In the genomic region with DNA sequence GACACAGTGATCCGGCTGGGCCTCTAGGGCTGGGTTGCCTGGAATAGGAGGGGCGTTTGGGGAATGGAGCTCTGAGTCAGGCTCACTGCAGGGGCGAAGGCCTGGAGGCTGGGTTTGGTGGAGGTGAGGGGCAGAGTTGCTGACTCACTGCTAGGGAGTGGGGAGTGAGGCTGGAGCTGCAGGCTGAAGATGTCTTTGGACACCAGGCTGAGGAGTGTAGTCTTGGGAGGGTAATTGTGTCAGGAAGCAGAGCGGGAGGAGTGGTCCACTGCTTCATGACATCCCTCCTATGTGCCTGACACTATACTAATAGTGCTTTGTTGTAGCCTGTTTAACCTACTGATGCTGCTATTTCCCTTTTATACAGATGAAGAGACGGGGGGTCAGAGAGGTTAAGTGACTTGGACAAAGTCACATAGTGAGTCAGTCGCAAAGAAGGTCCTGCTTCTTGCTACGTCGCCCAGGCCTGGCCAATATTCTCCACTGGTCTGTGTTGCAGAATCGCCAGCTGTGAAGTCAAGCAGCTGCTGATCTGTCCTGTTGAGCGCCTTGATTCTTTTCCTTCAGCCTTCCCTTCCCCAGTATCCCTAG, we compare ENCODE assay signal across 13 cellular contexts. TPM values are rescaled to one million over a fixed set of nuclear protein-coding genes. Genes with fewer than 3 reads are reported as not detected.
DNase-seq lines count a peak whose midpoint lies in the region; ATAC-seq, FAIRE-seq and TF ChIP-seq lines count a peak whose summit lies in the region.
"Had no signal": no experiment of that assay in that cellular context is flagged by ENCODE, and none has a peak within 500 bp of the region (broad histone marks: within the 10 kb centered on the region; RNA-seq: fewer than 3 reads in every experiment).

No MANE protein-coding gene starts in this region.

- no peak overlapping the region for H3K23ac ChIP-seq in mesenchymal stem cell (ENCODE audit: low read length in 2 of 2)

- no peaks in the 10 kb centered on the region for H3K36me3 ChIP-seq in endodermal cell (ENCODE audit: control insufficient read depth, insufficient read depth, low read length)
- no peaks in the 10 kb centered on the region for H3K36me3 ChIP-seq in mesenchymal stem cell (ENCODE audit: control insufficient read depth in 1 of 2, insufficient read depth in 2 of 2, low read depth in 1 of 2, low read length in 2 of 2)

- no peak overlapping the region for H2BK12ac ChIP-seq in mesenchymal stem cell (ENCODE audit: low read length in 2 of 2)

- H3K9me3 Mint-ChIP-seq in endodermal cell = no peaks in the 10 kb centered on the region
- H3K9me3 Mint-ChIP-seq: natural killer cell treated with Interleukin-12 subunit alpha and Interleukin-12 subunit beta and Interleukin-15 and Interleukin-18, amount 100 ng/mL, for 72 hours had no signal

- H3K27ac ChIP-seq in endodermal cell (ENCODE audit: low read depth, low read length) = no peak overlapping the region
- H3K27ac ChIP-seq in mesenchymal stem cell (ENCODE audit: low read length, poor library complexity, severe bottlenecking) = no peak overlapping the region
- no peak overlapping the region for H3K27ac ChIP-seq in foreskin keratinocyte
- H3K27ac ChIP-seq: epithelial cell of prostate, HL-60 had no signal

- H2BK120ac ChIP-seq in mesenchymal stem cell (ENCODE audit: low read depth, low read length) = no peak overlapping the region

- WGBS in endodermal cell (ENCODE audit: insufficient coverage in 1 of 2, insufficient read length in 1 of 2), 2 experiments = 76 to 82% methylated on average over 5 to 10 of the region's 10 CpGs
- WGBS in mesenchymal stem cell = 1% methylated on average over 9 of the region's 10 CpGs

- H3K9ac ChIP-seq in endodermal cell (ENCODE audit: extremely low read depth, low read length, poor library complexity, severe bottlenecking) (no peak overlapping the region), mesenchymal stem cell (ENCODE audit: low read length) (peak overlapping the region; percentile 78)

- H3K14ac ChIP-seq in mesenchymal stem cell (ENCODE audit: low read length in 2 of 2) = no peak overlapping the region

- no peaks in the 10 kb centered on the region for H3K27me3 Mint-ChIP-seq in endodermal cell (ENCODE audit: insufficient read depth)

- no peak overlapping the region for H3K4ac ChIP-seq in mesenchymal stem cell (ENCODE audit: low read depth in 1 of 2, low read length in 2 of 2)

- no peak overlapping the region for H2AK5ac ChIP-seq in mesenchymal stem cell (ENCODE audit: low read length, severe bottlenecking)

- H2BK15ac ChIP-seq in mesenchymal stem cell (ENCODE audit: low read depth, poor library complexity, severe bottlenecking) = no peak overlapping the region

- H4K8ac ChIP-seq in mesenchymal stem cell (ENCODE audit: low read length) = no peak overlapping the region

- H3K9me3 ChIP-seq in endodermal cell (ENCODE audit: control insufficient read depth, low read length) = no peaks in the 10 kb centered on the region
- no peaks in the 10 kb centered on the region for H3K9me3 ChIP-seq in mesenchymal stem cell (ENCODE audit: control insufficient read depth, low read length)

- no peak overlapping the region for H3K4me2 ChIP-seq in mesenchymal stem cell (ENCODE audit: low read length, poor library complexity, severe bottlenecking)

- no peak overlapping the region for H3K4me3 Mint-ChIP-seq in endodermal cell
- H3K4me3 Mint-ChIP-seq: natural killer cell treated with Interleukin-12 subunit alpha and Interleukin-12 subunit beta and Interleukin-15 and Interleukin-18, amount 100 ng/mL, for 72 hours had no signal

- H2AFZ ChIP-seq in mesenchymal stem cell (ENCODE audit: low read depth, low read length) = no peak overlapping the region

- no peak overlapping the region for H4K91ac ChIP-seq in mesenchymal stem cell (ENCODE audit: low read length)

- no peaks in the 10 kb centered on the region for H3K4me1 Mint-ChIP-seq in endodermal cell

- no peaks in the 10 kb centered on the region for H3K79me1 ChIP-seq in mesenchymal stem cell (replicated peaks; ENCODE audit: low read length, poor library complexity, severe bottlenecking)

- ATAC-seq in GM18870 (IDR thresholded peaks at IDR 0.05; ENCODE audit: unreplicated experiment) = no peak
- ATAC-seq in foreskin keratinocyte = no peak
- ATAC-seq: GM12878 had no signal

- no peak overlapping the region for H2BK5ac ChIP-seq in mesenchymal stem cell (ENCODE audit: low read depth, low read length, poor library complexity, severe bottlenecking)

- H3K27ac Mint-ChIP-seq in endodermal cell = peak overlapping the region; percentile 49

- H3K18ac ChIP-seq in mesenchymal stem cell (ENCODE audit: low read depth in 1 of 2, low read length in 2 of 2) = peak overlapping the region in 1 of 2 experiments; percentile 5

- H3K27me3 ChIP-seq in endodermal cell (ENCODE audit: control insufficient read depth, insufficient read depth, low read length, poor library complexity, severe bottlenecking) (no peaks in the 10 kb centered on the region), mesenchymal stem cell (ENCODE audit: control insufficient read depth in 1 of 2, insufficient read depth in 1 of 2, low read length in 2 of 2) (no peaks in the 10 kb centered on the region), foreskin keratinocyte (no peaks in the 10 kb centered on the region)

- no peaks in the 10 kb centered on the region for H3K36me3 Mint-ChIP-seq in endodermal cell (ENCODE audit: low read depth)
- H3K36me3 Mint-ChIP-seq: natural killer cell treated with Interleukin-12 subunit alpha and Interleukin-12 subunit beta and Interleukin-15 and Interleukin-18, amount 100 ng/mL, for 72 hours had no signal

- TF ChIP-seq CTCF in endodermal cell (conservative IDR thresholded peaks at IDR 0.05) (no peak), foreskin keratinocyte (conservative IDR thresholded peaks at IDR 0.05) (no peak)

- H3K4me1 ChIP-seq in endodermal cell (ENCODE audit: control insufficient read depth, insufficient read depth, low read length) (no peaks in the 10 kb centered on the region), mesenchymal stem cell (ENCODE audit: control insufficient read depth, insufficient read depth, low read depth, low read length) (peaks cover 14% of the 10 kb centered on the region), foreskin keratinocyte (no peaks in the 10 kb centered on the region)

- no peak overlapping the region for H3K4me3 ChIP-seq in endodermal cell (ENCODE audit: low read length)
- no peak overlapping the region for H3K4me3 ChIP-seq in mesenchymal stem cell (ENCODE audit: insufficient read depth in 1 of 2, low read depth in 1 of 2, low read length in 2 of 2)
- H3K4me3 ChIP-seq: GM12878 had no signal

- peak; percentile 71 for DNase-seq in A172 (ENCODE audit: low spot score)
- peak; percentile 60 for DNase-seq in HTR-8/SVneo (ENCODE audit: insufficient read length, low spot score)
- DNase-seq in endodermal cell = peak; percentile 65
- peak; percentile 84 for DNase-seq in mesenchymal stem cell
- no peak for DNase-seq in NOMO-1 treated with dmso at 0.1 percent for 144 hours (lab: John Stamatoyannopoulos, UW; ENCODE audit: unreplicated experiment)
- no peak for DNase-seq in foreskin keratinocyte
- no peak for DNase-seq in stimulated activated CD4-positive, alpha-beta T cell treated with anti-CD3 and anti-CD28 coated beads, Interleukin-1b, Interleukin-23, amount 100 ng/mL, for 48 hours

- FAIRE-seq in HTR-8/SVneo (lab: Jason Lieb, UNC) = peak; percentile 88
- FAIRE-seq: GM12878 had no signal

RNA-seq across cellular contexts. Expression of a gene that starts 13.6 kb away (rescaled TPM):
- total RNA-seq in A172 (2014; rRNA removed; shearing (Covaris generic)) = not detected in 2 replicates
- total RNA-seq in endodermal cell = not detected
- polyA plus RNA-seq in endodermal cell (2013, experiment 1 of 2) = not detected
- not detected for polyA plus RNA-seq in endodermal cell (2013, experiment 2 of 2)
- not detected for polyA plus RNA-seq in mesenchymal stem cell (2013, experiment 1 of 2)
- polyA plus RNA-seq in mesenchymal stem cell (2013, experiment 2 of 2) = not detected
- not detected in 2 replicates for total RNA-seq in foreskin keratinocyte
- polyA plus RNA-seq in foreskin keratinocyte = not detected in 2 replicates
- total RNA-seq: GM12878; natural killer cell treated with Interleukin-12 subunit alpha and Interleukin-12 subunit beta and Interleukin-15 and Interleukin-18, amount 100 ng/mL, for 72 hours; T-helper 2 cell treated with Interferon-gamma antibody and Interleukin-4, amounts not matched to agents 100 ng/mL and 5 ng/mL, for 36 hours had no signal

Comparison
In these comparisons a context has a peak if more than half of its experiments do, and no peak if none do; other contexts are left out.
1. DNase-seq: peak in A172 (single experiment), HTR-8/SVneo (single experiment), endodermal cell (single experiment) and mesenchymal stem cell (single experiment); none in NOMO-1 treated with dmso at 0.1 percent for 144 hours (single experiment), foreskin keratinocyte (0 of 2) and stimulated activated CD4-positive, alpha-beta T cell treated with anti-CD3 and anti-CD28 coated beads, Interleukin-1b, Interleukin-23, amount 100 ng/mL, for 48 hours (single experiment).